27 cellular contexts compared by ENCODE assay signal in genomic region chr15:80107204-80107603, GRCh38. TPM values are rescaled to one million over a fixed set of nuclear protein-coding genes. Genes with fewer than 3 reads are reported as not detected.
DNase-seq lines count a peak whose midpoint lies in the region; ATAC-seq, FAIRE-seq and TF ChIP-seq lines count a peak whose summit lies in the region.
"Had no signal": no experiment of that assay in that cellular context is flagged by ENCODE, and none has a peak within 500 bp of the region (broad histone marks: within the 10 kb centered on the region; RNA-seq: fewer than 3 reads in every experiment).

No MANE protein-coding gene starts in this region.

- no peak for TF ChIP-seq RAD21 in HepG2 (CRISPR knock-in tag; IDR thresholded peaks at IDR 0.05)

- TF ChIP-seq POLR2A in HepG2 (IDR thresholded peaks at IDR 0.05; ENCODE audit: insufficient read depth in 1 of 2, low read depth in 2 of 2, low read length in 2 of 2): no peak
- no peak for TF ChIP-seq POLR2A in right lobe of liver (IDR thresholded peaks at IDR 0.05)

- no peak overlapping the region for H3K9ac ChIP-seq in HepG2 (ENCODE audit: insufficient read depth, low read depth, low read length)
- H3K9ac ChIP-seq: BLaER1 treated with 17β-estradiol and CSF1 and Interleukin-3, amounts not matched to agents 10 nM and 100 nM had no signal

- intact Hi-C loops in HepG2 (cut with micrococcal nuclease; ENCODE audit: unreplicated experiment): no loop called here
- intact Hi-C loops in right lobe of liver (cut with DNase I): no loop called here
- intact Hi-C loops in PC-9 (cut with micrococcal nuclease; ENCODE audit: unreplicated experiment): no loop called here
- intact Hi-C loops in sciatic nerve (cut with DNase I): no loop called here
- intact Hi-C loops in CD14-positive monocyte (cut with micrococcal nuclease): no loop called here

- H3K79me2 ChIP-seq in HepG2 (ENCODE audit: insufficient read depth, low read length): peaks cover 38% of the 10 kb centered on the region
- peaks cover 92% of the 10 kb centered on the region for H3K79me2 ChIP-seq in PC-9 (ENCODE audit: low read depth)

- H2AFZ ChIP-seq in HepG2 (ENCODE audit: low read length) (no peak overlapping the region), PC-9 (no peak overlapping the region)

- H3K27me3 Mint-ChIP-seq in stimulated activated naive B cell treated with anti-CD40 and anti-IgM and Interleukin-4, amounts not matched to agents 10 μg/mL and 1 μg/mL and 100 μg/mL, for 72 hours: no peaks in the 10 kb centered on the region
- no peaks in the 10 kb centered on the region for H3K27me3 Mint-ChIP-seq in CD14-positive monocyte (ENCODE audit: low read depth in 3 of 3)
- H3K27me3 Mint-ChIP-seq: B cell; CD4-positive, alpha-beta memory T cell; CD4-positive, CD25-positive, alpha-beta regulatory T cell; CD8-positive, alpha-beta memory T cell had no signal

- H3K27me3 ChIP-seq in HepG2 (ENCODE audit: control insufficient read depth in 1 of 2, insufficient read depth in 2 of 2, low read length in 2 of 2) (no peaks in the 10 kb centered on the region), right lobe of liver (no peaks in the 10 kb centered on the region), PC-9 (ENCODE audit: insufficient read depth, low read depth) (no peaks in the 10 kb centered on the region)
- H3K27me3 ChIP-seq: BLaER1 treated with 17β-estradiol and CSF1 and Interleukin-3, amounts not matched to agents 10 nM and 100 nM had no signal

- no peaks in the 10 kb centered on the region for H3K9me3 Mint-ChIP-seq in stimulated activated naive B cell treated with anti-CD40 and anti-IgM and Interleukin-4, amounts not matched to agents 10 μg/mL and 1 μg/mL and 100 μg/mL, for 72 hours
- H3K9me3 Mint-ChIP-seq in CD14-positive monocyte: no peaks in the 10 kb centered on the region
- H3K9me3 Mint-ChIP-seq: CD4-positive, alpha-beta memory T cell; CD4-positive, CD25-positive, alpha-beta regulatory T cell; CD8-positive, alpha-beta memory T cell had no signal

- DNase-seq in HepG2 (ENCODE audit: low spot score): no peak
- no peak for DNase-seq in right lobe of liver
- DNase-seq in PC-9: no peak
- no peak for DNase-seq in stimulated activated naive B cell treated with anti-CD40 and anti-IgM and Interleukin-4, amounts not matched to agents 10 μg/mL and 1 μg/mL and 100 μg/mL, for 72 hours
- no peak for DNase-seq in sciatic nerve (ENCODE audit: low spot score)
- no peak for DNase-seq in activated naive CD4-positive, alpha-beta T cell (lab: John Stamatoyannopoulos, UW)
- no peak for DNase-seq in CD14-positive monocyte (ENCODE audit: low spot score)
- DNase-seq: AML-193; CD4-positive, alpha-beta memory T cell; CD4-positive, CD25-positive, alpha-beta regulatory T cell; CD8-positive, alpha-beta memory T cell; COR-L47; DMS 273 treated with DMSO at 0.1 percent for 48 hours; DMS153; DMS53; DND-41; EL; GDM1 had no signal

- H3F3A ChIP-seq in PC-9 (ENCODE audit: insufficient read depth, low read depth): peaks cover 35% of the 10 kb centered on the region

- H3K4me1 ChIP-seq in HepG2 (ENCODE audit: insufficient read depth, low read length): peaks cover 7% of the 10 kb centered on the region
- H3K4me1 ChIP-seq in right lobe of liver: peaks cover 0 to 5% (median 0%) of the 10 kb centered on the region in 4 donors
- peaks cover 39% of the 10 kb centered on the region for H3K4me1 ChIP-seq in PC-9 (replicated peaks; ENCODE audit: insufficient read depth)

- H3K9me2 ChIP-seq in PC-9 (ENCODE audit: insufficient read depth): no peaks in the 10 kb centered on the region

- TF ChIP-seq EP300 in HepG2 (IDR thresholded peaks at IDR 0.05; ENCODE audit: low read depth in 2 of 2, low read length in 2 of 2) (no peak), HepG2 (CRISPR knock-in tag; IDR thresholded peaks at IDR 0.05; ENCODE audit: borderline replicate concordance) (no peak)

- BruUV-seq in HepG2 (replicated peaks; lab: Mats Ljungman, UMichigan): no TSS peak
- BruUV-seq in PC-9 (replicated peaks; lab: Mats Ljungman, UMichigan): no TSS peak

- no peak for ATAC-seq in HepG2
- no peak for ATAC-seq in right lobe of liver
- ATAC-seq in esophagus mucosa: peak; percentile 83
- ATAC-seq in stimulated activated naive B cell treated with anti-CD40 and anti-IgM and Interleukin-4, amounts not matched to agents 10 μg/mL and 1 μg/mL and 100 μg/mL, for 72 hours (replicated peaks): no peak
- ATAC-seq in sciatic nerve: no peak
- ATAC-seq: A549, GM12878 had no signal

- CTCF ChIA-PET in HepG2 (lab: Yijun Ruan, JAX; ENCODE audit: low intra/inter-chr PET ratio, low total read pairs) (no interaction called here), PC-9 (lab: Charles Lee) (no interaction called here)

- H3K27ac Mint-ChIP-seq in stimulated activated naive B cell treated with anti-CD40 and anti-IgM and Interleukin-4, amounts not matched to agents 10 μg/mL and 1 μg/mL and 100 μg/mL, for 72 hours: peak overlapping the region; percentile 89
- H3K27ac Mint-ChIP-seq in CD14-positive monocyte: no peak overlapping the region
- H3K27ac Mint-ChIP-seq: B cell; CD4-positive, alpha-beta memory T cell; CD4-positive, CD25-positive, alpha-beta regulatory T cell; CD8-positive, alpha-beta memory T cell had no signal

- POLR2A ChIA-PET in HepG2 (lab: Yijun Ruan, JAX) (no interaction called here), PC-9 (lab: Charles Lee; ENCODE audit: unreplicated experiment) (no interaction called here)

- H3K27ac ChIP-seq in HepG2 (ENCODE audit: extremely low read length, insufficient read depth, low read length) (no peak overlapping the region), right lobe of liver (no peak overlapping the region), PC-9 (0 out of 2 replicates have a peak overlapping the region, but pooled peaks have one; percentile 83)
- H3K27ac ChIP-seq: 22Rv1; A549; BLaER1 treated with 17β-estradiol and CSF1 and Interleukin-3, amounts not matched to agents 10 nM and 100 nM; C4-2B had no signal

- H3K4me2 ChIP-seq in HepG2 (ENCODE audit: low read depth, low read length) (no peak overlapping the region), PC-9 (no peak overlapping the region)
- H3K4me2 ChIP-seq: A549; BLaER1 treated with 17β-estradiol and CSF1 and Interleukin-3, amounts not matched to agents 10 nM and 100 nM had no signal

- peaks cover 33 to 66% of the 10 kb centered on the region in 2 donors for H3K4me1 Mint-ChIP-seq in stimulated activated naive B cell treated with anti-CD40 and anti-IgM and Interleukin-4, amounts not matched to agents 10 μg/mL and 1 μg/mL and 100 μg/mL, for 72 hours
- peaks cover 8% of the 10 kb centered on the region for H3K4me1 Mint-ChIP-seq in CD14-positive monocyte

- H4K20me1 ChIP-seq in HepG2 (ENCODE audit: insufficient read depth, low read length) (no peaks in the 10 kb centered on the region), PC-9 (ENCODE audit: insufficient read depth) (peaks cover 28% of the 10 kb centered on the region)

- FAIRE-seq in HepG2 (lab: Jason Lieb, UNC): no peak
- FAIRE-seq: A549, GM12878, GM12892, GM18507 had no signal

- no peak overlapping the region for H3K4me3 Mint-ChIP-seq in stimulated activated naive B cell treated with anti-CD40 and anti-IgM and Interleukin-4, amounts not matched to agents 10 μg/mL and 1 μg/mL and 100 μg/mL, for 72 hours
- no peak overlapping the region for H3K4me3 Mint-ChIP-seq in CD14-positive monocyte
- H3K4me3 Mint-ChIP-seq: B cell; CD4-positive, alpha-beta memory T cell; CD4-positive, CD25-positive, alpha-beta regulatory T cell; CD8-positive, alpha-beta memory T cell had no signal

- 98% methylated on average over 6 of the region's 6 CpGs for WGBS in HepG2 (ENCODE audit: low lambda C conversion rate)
- WGBS in right lobe of liver (ENCODE audit: insufficient coverage, low coverage, low lambda C conversion rate, missing lambda C conversion rate): 78% methylated on average over 5 of the region's 6 CpGs

- H3K4me3 ChIP-seq in HepG2 (replicated peaks in 1 of 3; ENCODE audit: insufficient read depth in 1 of 3, low read depth in 2 of 3, low read length in 3 of 3): no peak overlapping the region
- no peak overlapping the region for H3K4me3 ChIP-seq in right lobe of liver
- no peak overlapping the region for H3K4me3 ChIP-seq in PC-9
- H3K4me3 ChIP-seq: A549; BLaER1 treated with 17β-estradiol and CSF1 and Interleukin-3, amounts not matched to agents 10 nM and 100 nM; GM12878 had no signal

- H3K36me3 Mint-ChIP-seq in stimulated activated naive B cell treated with anti-CD40 and anti-IgM and Interleukin-4, amounts not matched to agents 10 μg/mL and 1 μg/mL and 100 μg/mL, for 72 hours: peaks cover 4 to 11% of the 10 kb centered on the region in 2 donors
- H3K36me3 Mint-ChIP-seq in CD14-positive monocyte: peaks cover 18 to 25% of the 10 kb centered on the region in 2 donors
- H3K36me3 Mint-ChIP-seq: CD4-positive, CD25-positive, alpha-beta regulatory T cell had no signal

- no peaks in the 10 kb centered on the region for H3K9me3 ChIP-seq in HepG2 (ENCODE audit: low read length)
- H3K9me3 ChIP-seq in right lobe of liver: no peaks in the 10 kb centered on the region
- H3K9me3 ChIP-seq in PC-9 (ENCODE audit: insufficient read depth, low read depth): no peaks in the 10 kb centered on the region
- H3K9me3 ChIP-seq: A549; BLaER1 treated with 17β-estradiol and CSF1 and Interleukin-3, amounts not matched to agents 10 nM and 100 nM had no signal

- peaks cover 0 to 6% of the 10 kb centered on the region in 2 experiments; a peak in 1 of 5 replicates for H3K36me3 ChIP-seq in HepG2 (replicated peaks in 1 of 2; ENCODE audit: control insufficient read depth in 1 of 2, insufficient read depth in 2 of 2, low read length in 2 of 2)
- H3K36me3 ChIP-seq in right lobe of liver: no peaks in the 10 kb centered on the region
- no peaks in the 10 kb centered on the region for H3K36me3 ChIP-seq in PC-9 (ENCODE audit: low read depth)

- in situ Hi-C loops in HepG2 (cut with HindIII; ENCODE audit: extremely low pct_ligation_motif_present, low pct_unique_long_range_greater_than_20kb): no loop called here

- TF ChIP-seq CTCF in HepG2 (CRISPR knock-in tag; IDR thresholded peaks at IDR 0.05): no peak
- TF ChIP-seq CTCF in right lobe of liver (IDR thresholded peaks at IDR 0.05): no peak
- no peak for TF ChIP-seq CTCF in PC-9 (conservative IDR thresholded peaks at IDR 0.05)
- no peak for TF ChIP-seq CTCF in CD14-positive monocyte (IDR thresholded peaks at IDR 0.05)

RNA-seq across cellular contexts. Expression of gene FAH, which starts 45.6 kb away (rescaled TPM):
- total RNA-seq in HepG2 (2016; rRNA removed; fragmentation: Illumina TruSeq; extraction: Trizol): 75.0 and 94.1 TPM in 2 replicates
- total RNA-seq in HepG2 (2016; cell fraction: cytosol; rRNA removed; fragmentation: Illumina TruSeq; extraction: Trizol; ENCODE audit: low read depth): 27.3 and 29.8 TPM in 2 replicates
- 73.4 and 102 TPM in 2 replicates for total RNA-seq in HepG2 (2016; cell fraction: insoluble cytoplasmic fraction; rRNA removed; fragmentation: Illumina TruSeq; extraction: Trizol)
- 34.1 and 35.6 TPM in 2 replicates for total RNA-seq in HepG2 (2016; cell fraction: membrane; rRNA removed; fragmentation: Illumina TruSeq; extraction: Trizol)
- 43.8 and 46.1 TPM in 2 replicates for total RNA-seq in HepG2 (2016; cell fraction: nucleus; rRNA removed; fragmentation: Illumina TruSeq; extraction: Trizol)
- polyA plus RNA-seq in HepG2 (2011; rRNA removed): 36.6 and 52.3 TPM in 2 replicates
- 38.0 and 43.2 TPM in 2 replicates for polyA plus RNA-seq in HepG2 (2011; cell fraction: cytosol; rRNA removed)
- 56.1 and 84.1 TPM in 2 replicates for polyA plus RNA-seq in HepG2 (2011; cell fraction: nucleus; rRNA removed)
- 47.4 and 51.9 TPM in 2 replicates for polyA plus RNA-seq in HepG2 (2012)
- polyA plus RNA-seq in HepG2 (2016; cell fraction: cytosol; fragmentation: Illumina TruSeq; extraction: Trizol; ENCODE audit: low read depth): 29.3 and 29.7 TPM in 2 replicates
- polyA plus RNA-seq in HepG2 (2016; cell fraction: insoluble cytoplasmic fraction; fragmentation: Illumina TruSeq; extraction: Trizol; ENCODE audit: low read depth): 90.8 and 98.1 TPM in 2 replicates
- 27.0 and 31.7 TPM in 2 replicates for polyA plus RNA-seq in HepG2 (2016; cell fraction: membrane; fragmentation: Illumina TruSeq; extraction: Trizol; ENCODE audit: low read depth)
- 51.2 and 62.5 TPM in 2 replicates for polyA plus RNA-seq in HepG2 (2016; cell fraction: nucleus; fragmentation: Illumina TruSeq; extraction: Trizol; ENCODE audit: insufficient read depth, low read depth)
- 32.6 and 139 TPM in 2 replicates for polyA minus RNA-seq in HepG2 (2011; rRNA and poly(A)+ RNA removed; ENCODE audit: low replicate concordance)
- 38.0 and 39.1 TPM in 2 replicates for polyA minus RNA-seq in HepG2 (2011; cell fraction: cytosol; rRNA and poly(A)+ RNA removed)
- 33.9 and 43.5 TPM in 2 replicates for polyA minus RNA-seq in HepG2 (2011; cell fraction: nucleus; rRNA and poly(A)+ RNA removed)
- 100 to 1,000 TPM; 164 to 250 (median 219) TPM for total RNA-seq in right lobe of liver
- 53.9 and 75.5 TPM in 2 replicates for total RNA-seq in PC-9 (2021)
- total RNA-seq in esophagus mucosa: 14.6 TPM
- total RNA-seq in sciatic nerve: 21.0 TPM
- 10 to 100 TPM; 24.0 to 25.4 TPM for polyA plus RNA-seq in CD14-positive monocyte

RNA-seq across cellular contexts. Expression of gene ZFAND6, which starts 47.7 kb away (rescaled TPM):
- 84.2 and 116 TPM in 2 replicates for total RNA-seq in HepG2 (2016; rRNA removed; fragmentation: Illumina TruSeq; extraction: Trizol)
- 163 and 169 TPM in 2 replicates for total RNA-seq in HepG2 (2016; cell fraction: cytosol; rRNA removed; fragmentation: Illumina TruSeq; extraction: Trizol; ENCODE audit: low read depth)
- 84.8 and 120 TPM in 2 replicates for total RNA-seq in HepG2 (2016; cell fraction: insoluble cytoplasmic fraction; rRNA removed; fragmentation: Illumina TruSeq; extraction: Trizol)
- total RNA-seq in HepG2 (2016; cell fraction: membrane; rRNA removed; fragmentation: Illumina TruSeq; extraction: Trizol): 61.5 and 72.0 TPM in 2 replicates
- total RNA-seq in HepG2 (2016; cell fraction: nucleus; rRNA removed; fragmentation: Illumina TruSeq; extraction: Trizol): 53.8 and 55.3 TPM in 2 replicates
- polyA plus RNA-seq in HepG2 (2011; rRNA removed): 107 and 115 TPM in 2 replicates
- polyA plus RNA-seq in HepG2 (2011; cell fraction: cytosol; rRNA removed): 73.1 and 90.8 TPM in 2 replicates
- 23.5 and 26.7 TPM in 2 replicates for polyA plus RNA-seq in HepG2 (2011; cell fraction: nucleus; rRNA removed)
- 56.0 and 64.2 TPM in 2 replicates for polyA plus RNA-seq in HepG2 (2012)
- polyA plus RNA-seq in HepG2 (2016; cell fraction: cytosol; fragmentation: Illumina TruSeq; extraction: Trizol; ENCODE audit: low read depth): 14.8 and 17.1 TPM in 2 replicates
- 108 and 110 TPM in 2 replicates for polyA plus RNA-seq in HepG2 (2016; cell fraction: insoluble cytoplasmic fraction; fragmentation: Illumina TruSeq; extraction: Trizol; ENCODE audit: low read depth)
- polyA plus RNA-seq in HepG2 (2016; cell fraction: membrane; fragmentation: Illumina TruSeq; extraction: Trizol; ENCODE audit: low read depth): 27.8 and 29.0 TPM in 2 replicates
- polyA plus RNA-seq in HepG2 (2016; cell fraction: nucleus; fragmentation: Illumina TruSeq; extraction: Trizol; ENCODE audit: insufficient read depth, low read depth): 53.6 and 59.5 TPM in 2 replicates
- 52.9 and 70.2 TPM in 2 replicates for polyA minus RNA-seq in HepG2 (2011; rRNA and poly(A)+ RNA removed; ENCODE audit: low replicate concordance)
- 77.0 and 77.7 TPM in 2 replicates for polyA minus RNA-seq in HepG2 (2011; cell fraction: cytosol; rRNA and poly(A)+ RNA removed)
- 80.9 and 83.3 TPM in 2 replicates for polyA minus RNA-seq in HepG2 (2011; cell fraction: nucleus; rRNA and poly(A)+ RNA removed)
- 100 to 1,000 TPM in 1 of 6 experiments, 10 to 100 TPM in 5; 46.1 to 111 (median 48.9) TPM for total RNA-seq in right lobe of liver
- 43.6 and 68.3 TPM in 2 replicates for total RNA-seq in PC-9 (2021)
- total RNA-seq in esophagus mucosa: 42.8 TPM
- total RNA-seq in sciatic nerve: 85.3 TPM
- 100 to 1,000 TPM in 1 of 2 donors, 10 to 100 TPM in 1; 99.6 to 106 TPM for polyA plus RNA-seq in CD14-positive monocyte
